Comparison of ENCODE assay signal across 8 cellular contexts in the genomic region with DNA sequence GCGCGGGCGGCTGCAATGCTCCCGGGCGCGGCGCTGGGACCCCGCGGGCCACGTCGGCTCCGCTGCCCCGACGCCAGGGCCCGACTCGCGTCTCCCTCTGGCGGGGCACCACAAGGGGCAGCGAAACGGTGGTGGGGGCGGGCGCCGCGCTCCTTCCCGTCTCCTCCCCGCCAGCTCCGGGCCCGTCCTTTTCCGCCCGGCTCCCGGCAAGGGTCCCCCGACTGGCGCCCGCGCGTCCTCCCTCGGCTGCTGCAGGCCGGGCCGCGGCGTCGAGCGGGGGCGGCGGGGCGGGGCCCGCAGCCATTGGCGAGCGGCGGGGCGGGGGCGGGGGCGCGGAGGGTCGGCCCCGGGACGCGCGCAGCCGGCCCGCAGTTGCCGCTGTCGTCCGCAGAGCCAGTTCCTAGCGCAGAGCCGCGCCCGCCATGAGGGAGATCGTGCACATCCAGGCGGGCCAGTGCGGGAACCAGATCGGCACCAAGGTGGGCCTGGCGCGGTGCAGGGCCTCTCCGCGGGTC. TPM values are rescaled to one million over a fixed set of nuclear protein-coding genes. Genes with fewer than 3 reads are reported as not detected.
DNase-seq lines count a peak whose midpoint lies in the region; ATAC-seq and TF ChIP-seq lines count a peak whose summit lies in the region.

TUBB6 (plus strand) TSS at position 371 of the 515 bp plus-strand sequence; CDS start at position 423, 52 bp downstream.

- WGBS in mesodermal cell (ENCODE audit: insufficient coverage in 2 of 2), 2 experiments: 0% methylated on average over 43 to 58 of the region's 76 CpGs
- WGBS in tibial nerve, 2 donors: 1% methylated on average over 28 of the region's 76 CpGs; no CpG with 5 or more reads in 1 of the 2 donors

- peak; percentile 41 to 65 for TF ChIP-seq POLR2A in tibial nerve (IDR thresholded peaks at IDR 0.05)

- peaks cover 22% of the 10 kb centered on the region for H3K9me3 ChIP-seq in mesodermal cell (ENCODE audit: control insufficient read depth, low read length)
- H3K9me3 ChIP-seq in tibial nerve: peaks cover 0 to 8% (median 4%) of the 10 kb centered on the region in 4 donors

- H3K27me3 ChIP-seq in tibial nerve: no peaks in the 10 kb centered on the region

- peak; percentile 18 for ATAC-seq in GM19468 (IDR thresholded peaks at IDR 0.05; ENCODE audit: extremely low read depth, unreplicated experiment)
- peak; percentile 38 for ATAC-seq in HG03565 (IDR thresholded peaks at IDR 0.05; ENCODE audit: unreplicated experiment)

- H3K36me3 ChIP-seq in mesodermal cell (ENCODE audit: control insufficient read depth, insufficient read depth, low read length) (peaks cover 40% of the 10 kb centered on the region), tibial nerve (peaks cover 0 to 30% (median 4%) of the 10 kb centered on the region in 3 donors)

- H3K27ac ChIP-seq in mesodermal cell (ENCODE audit: low read depth, low read length, severe bottlenecking) (peak within 1 kb of the TSS; percentile 95), tibial nerve (peak within 1 kb of the TSS; percentile 92 to 99 (median 96))

- DNase-seq in EH (ENCODE audit: low read depth): peak; percentile 90
- peak; percentile 60 for DNase-seq in SW480 (ENCODE audit: low spot score)
- DNase-seq in tibial nerve (ENCODE audit: low spot score in 2 of 2): peak; percentile 37 to 49
- no peak for DNase-seq in NCI-H2029 treated with DMSO at 0.1 percent for 48 hours (lab: John Stamatoyannopoulos, UW)

- TF ChIP-seq EP300 in tibial nerve (IDR thresholded peaks at IDR 0.05): no peak

- in situ Hi-C loops in endometrial microvascular endothelial cells (cut with HindIII; ENCODE audit: inconsistent ontology term, low pct_unique_long_range_greater_than_20kb, low sequenced_read_pairs): no loop called here

- H3K4me1 ChIP-seq in mesodermal cell (ENCODE audit: control insufficient read depth, insufficient read depth, low read length, poor library complexity, severe bottlenecking) (peaks cover 22% of the 10 kb centered on the region), tibial nerve (peaks cover 0 to 36% (median 15%) of the 10 kb centered on the region in 4 donors)

- TF ChIP-seq CTCF in tibial nerve (IDR thresholded peaks at IDR 0.05): peak in 1 of 5 experiments; percentile 29

- H3K4me3 ChIP-seq in mesodermal cell (ENCODE audit: extremely low read depth, insufficient read depth, low read length, poor library complexity, severe bottlenecking) (peak within 1 kb of the TSS; percentile 82), tibial nerve (peak within 1 kb of the TSS; percentile 69 to 95 (median 80))

RNA-seq across cellular contexts. Expression of gene TUBB6, which starts in this region (rescaled TPM):
- total RNA-seq in endometrial microvascular endothelial cells (ENCODE audit: inconsistent ontology term): 1,253 TPM
- polyA plus RNA-seq in mesodermal cell (2013, experiment 1 of 2): 237 TPM
- 204 TPM for polyA plus RNA-seq in mesodermal cell (2013, experiment 2 of 2)
- total RNA-seq in tibial nerve: 100 to 1,000 TPM; 245 to 506 (median 331) TPM
